23 cellular contexts compared by ENCODE assay signal in the genomic region with DNA sequence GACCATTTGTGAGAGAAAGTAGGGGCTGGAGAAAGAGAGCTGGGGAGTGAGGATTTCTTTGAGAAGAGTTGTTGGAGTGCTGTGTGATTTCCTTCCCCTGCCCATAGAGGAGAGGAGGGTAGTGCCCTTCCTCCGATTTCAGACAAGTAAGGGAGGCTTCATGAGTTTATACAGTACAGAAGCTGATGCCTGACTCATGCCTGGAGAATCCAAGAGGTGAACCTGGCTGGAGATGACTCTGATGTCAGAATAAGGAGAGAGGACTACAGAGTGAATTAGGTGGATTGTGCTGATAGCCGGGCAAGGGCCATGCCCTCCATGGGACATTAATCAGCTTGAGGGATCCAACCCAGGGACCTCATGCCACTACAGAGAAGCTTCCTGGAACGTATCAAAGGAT.
"Had no signal": no experiment of that assay in that cellular context is flagged by ENCODE, and none has a peak within 500 bp of the region (broad histone marks: within the 10 kb centered on the region; RNA-seq: fewer than 3 reads in every experiment).

No MANE protein-coding gene starts in this region.

- DNase-seq: activated CD4-positive, alpha-beta T cell treated with anti-CD3 and anti-CD28 coated beads for 36 hours; activated CD4-positive, alpha-beta T cell treated with anti-CD3 and anti-CD28 coated beads, Interleukin-2, amount 50 U/mL, for 48 hours; activated gamma-delta T cell treated with Interleukin-2 at 50 U/mL for 16 hours; adrenal gland; caudate nucleus; effector memory CD8-positive, alpha-beta T cell; glutamatergic neuron; hypothalamus; left ventricle myocardium inferior; nephron progenitor cell; occipital lobe; posterior cingulate gyrus; stimulated activated CD4-positive, alpha-beta T cell treated with anti-CD3 and anti-CD28 coated beads, Interleukin-12 subunit alpha, Interleukin-12 subunit beta, amount 100 ng/mL, for 4 hours; stimulated activated CD4-positive, alpha-beta T cell treated with anti-CD3 and anti-CD28 coated beads, Interleukin-1b, Interleukin-23, amount 100 ng/mL, for 48 hours; stimulated activated CD8-positive, alpha-beta memory T cell treated with anti-CD3 and anti-CD28 coated beads, Interleukin-4, amount 100 ng/mL, for 48 hours; stimulated activated naive CD4-positive, alpha-beta T cell; substantia nigra; T-helper 17 cell; tibial artery; uterus had no signal

- H3K27me3 Mint-ChIP-seq: activated CD4-positive, alpha-beta T cell treated with anti-CD3 and anti-CD28 coated beads for 36 hours had no signal

- H3K9me3 Mint-ChIP-seq: activated naive CD4-positive, alpha-beta T cell treated with anti-CD3 and anti-CD28 coated beads, Interleukin-2, amount 50 U/mL, for 72 hours; activated T-helper 1 cell treated with anti-CD3 and anti-CD28 coated beads, Interleukin-12 subunit alpha, Interleukin-12 subunit beta, Interleukin-2, Interleukin-4 antibody, amounts not matched to agents 30 ng/mL and 10 ng/mL and 1 ng/mL, durations not matched to agents 14 hours and 24 hours and 36 hours; effector memory CD8-positive, alpha-beta T cell; nephron progenitor cell; WTC11 had no signal

- H3K4me3 Mint-ChIP-seq: activated CD4-positive, alpha-beta T cell treated with anti-CD3 and anti-CD28 coated beads for 36 hours; activated T-helper 1 cell treated with anti-CD3 and anti-CD28 coated beads, Interleukin-12 subunit alpha, Interleukin-12 subunit beta, Interleukin-2, Interleukin-4 antibody, amounts not matched to agents 30 ng/mL and 10 ng/mL and 1 ng/mL, durations not matched to agents 14 hours and 24 hours and 36 hours; effector memory CD8-positive, alpha-beta T cell; nephron progenitor cell; T-helper 17 cell; WTC11 had no signal

- H3K27ac Mint-ChIP-seq: activated CD4-positive, alpha-beta T cell treated with anti-CD3 and anti-CD28 coated beads for 36 hours; activated naive CD4-positive, alpha-beta T cell treated with anti-CD3 and anti-CD28 coated beads, Interleukin-2, amount 50 U/mL, for 72 hours; activated T-helper 1 cell treated with anti-CD3 and anti-CD28 coated beads, Interleukin-12 subunit alpha, Interleukin-12 subunit beta, Interleukin-2, Interleukin-4 antibody, amounts not matched to agents 30 ng/mL and 10 ng/mL and 1 ng/mL, durations not matched to agents 14 hours and 24 hours and 36 hours; effector memory CD8-positive, alpha-beta T cell; nephron progenitor cell; T-helper 17 cell; WTC11 had no signal

- H3K4me1 Mint-ChIP-seq: activated CD4-positive, alpha-beta T cell treated with anti-CD3 and anti-CD28 coated beads for 36 hours had no signal

- ATAC-seq: activated CD4-positive, alpha-beta T cell treated with anti-CD3 and anti-CD28 coated beads for 36 hours; activated naive CD4-positive, alpha-beta T cell treated with anti-CD3 and anti-CD28 coated beads, Interleukin-2, amount 50 U/mL, for 72 hours; effector memory CD8-positive, alpha-beta T cell; T-helper 17 cell; WTC11 had no signal

- H3K36me3 Mint-ChIP-seq: activated naive CD4-positive, alpha-beta T cell treated with anti-CD3 and anti-CD28 coated beads, Interleukin-2, amount 50 U/mL, for 72 hours; WTC11 had no signal
